10 cellular contexts compared by ENCODE assay signal in the genomic region with DNA sequence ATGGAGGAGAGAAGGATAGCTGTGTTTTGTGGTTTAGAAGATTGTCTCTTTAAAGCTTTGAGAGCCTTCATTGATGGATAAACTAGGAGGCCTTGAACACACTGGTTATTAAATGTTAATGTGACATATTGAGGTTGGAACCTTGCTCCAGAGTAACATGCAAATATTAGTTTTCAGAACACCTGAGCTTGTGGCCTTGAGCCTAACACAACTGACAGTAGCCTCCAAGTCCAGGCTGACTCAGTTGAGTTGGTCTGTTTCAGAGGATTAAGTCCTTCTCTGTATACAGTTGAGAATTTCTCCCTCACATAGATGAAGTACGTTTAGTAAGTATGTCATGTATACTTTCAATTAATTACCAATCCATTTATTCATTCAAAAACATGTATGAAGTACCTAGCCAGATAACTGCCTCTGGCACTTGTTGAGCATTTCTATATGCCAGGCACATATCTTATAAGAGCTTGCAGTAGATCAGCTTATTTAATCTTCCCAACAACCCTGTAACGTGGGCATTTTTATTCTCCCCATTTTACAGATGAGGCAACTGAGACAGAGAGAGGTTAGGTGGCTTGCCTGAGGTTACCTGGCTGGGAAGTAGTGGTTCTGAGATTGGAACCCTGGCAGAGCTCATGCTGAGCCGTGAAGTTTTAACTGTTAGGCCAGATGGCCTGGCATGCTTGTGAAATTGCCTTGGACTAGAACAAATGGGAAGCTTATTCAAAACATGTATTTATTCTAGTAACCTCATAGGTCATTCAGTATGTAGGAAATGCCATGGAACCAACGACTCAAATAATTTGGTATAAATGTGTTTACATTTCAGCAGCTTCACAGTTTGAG.
A peak's percentile ranks its signal among the peaks of the same experiment; 100 is the strongest.
DNase-seq lines count a peak whose midpoint lies in the region; ATAC-seq and TF ChIP-seq lines count a peak whose summit lies in the region.
"Had no signal": no experiment of that assay in that cellular context is flagged by ENCODE, and none has a peak within 500 bp of the region (broad histone marks: within the 10 kb centered on the region; RNA-seq: fewer than 3 reads in every experiment).

No MANE protein-coding gene starts in this region.

- no peak for ATAC-seq in GM18517 (IDR thresholded peaks at IDR 0.05; ENCODE audit: unreplicated experiment)

- TF ChIP-seq CTCF in parathyroid adenoma (IDR thresholded peaks at IDR 0.05): no peak

- H3K9me3 ChIP-seq in MG63 (no peaks in the 10 kb centered on the region), parathyroid adenoma (ENCODE audit: control insufficient read depth, low read length) (no peaks in the 10 kb centered on the region)
- H3K9me3 ChIP-seq: psoas muscle had no signal

- DNase-seq in DMS 273 (lab: John Stamatoyannopoulos, UW; ENCODE audit: unreplicated experiment) (peak; percentile 77), MG63 (peak; percentile 40), epithelial cell of prostate (ENCODE audit: low read depth, low spot score) (no peak), cortex of kidney (lab: John Stamatoyannopoulos, UW) (no peak)
- DNase-seq in stimulated activated CD4-positive, alpha-beta T cell treated with anti-CD3 and anti-CD28 coated beads, Interleukin-12 subunit alpha, Interleukin-12 subunit beta, amount 100 ng/mL, for 4 hours: no peak
- DNase-seq: foreskin melanocyte, NCI-H187 had no signal

- no peak overlapping the region for H2AFZ ChIP-seq in parathyroid adenoma

- H3K27me3 ChIP-seq in MG63 (no peaks in the 10 kb centered on the region), parathyroid adenoma (ENCODE audit: control insufficient read depth, insufficient read depth, low read length) (no peaks in the 10 kb centered on the region)

- H3K4me3 ChIP-seq in MG63 (no peak overlapping the region), parathyroid adenoma (ENCODE audit: low read depth, low read length) (no peak overlapping the region)
- H3K4me3 ChIP-seq: psoas muscle had no signal

- H3K36me3 ChIP-seq in MG63 (peaks cover 32% of the 10 kb centered on the region), parathyroid adenoma (ENCODE audit: control insufficient read depth, insufficient read depth, low read length) (no peaks in the 10 kb centered on the region)

- no peak overlapping the region for H3K9ac ChIP-seq in parathyroid adenoma

- H3K79me2 ChIP-seq in parathyroid adenoma: peaks cover 4% of the 10 kb centered on the region

- H3K4me2 ChIP-seq in parathyroid adenoma (ENCODE audit: low read length): no peak overlapping the region

- peaks cover 3% of the 10 kb centered on the region for H3K4me1 ChIP-seq in parathyroid adenoma
- H3K4me1 ChIP-seq: psoas muscle had no signal

- H3K27ac ChIP-seq in epithelial cell of prostate (peak overlapping the region; percentile 12), parathyroid adenoma (peak overlapping the region; percentile 9)
- H3K27ac ChIP-seq: psoas muscle had no signal

Comparison
In these comparisons a context has a peak if more than half of its experiments do, and no peak if none do; other contexts are left out.
1. DNase-seq: peak in DMS 273 (single experiment) and MG63 (single experiment); none in epithelial cell of prostate (single experiment), stimulated activated CD4-positive, alpha-beta T cell treated with anti-CD3 and anti-CD28 coated beads, Interleukin-12 subunit alpha, Interleukin-12 subunit beta, amount 100 ng/mL, for 4 hours (single experiment) and cortex of kidney (single experiment).